8 cellular contexts compared by ENCODE assay signal in the genomic region with DNA sequence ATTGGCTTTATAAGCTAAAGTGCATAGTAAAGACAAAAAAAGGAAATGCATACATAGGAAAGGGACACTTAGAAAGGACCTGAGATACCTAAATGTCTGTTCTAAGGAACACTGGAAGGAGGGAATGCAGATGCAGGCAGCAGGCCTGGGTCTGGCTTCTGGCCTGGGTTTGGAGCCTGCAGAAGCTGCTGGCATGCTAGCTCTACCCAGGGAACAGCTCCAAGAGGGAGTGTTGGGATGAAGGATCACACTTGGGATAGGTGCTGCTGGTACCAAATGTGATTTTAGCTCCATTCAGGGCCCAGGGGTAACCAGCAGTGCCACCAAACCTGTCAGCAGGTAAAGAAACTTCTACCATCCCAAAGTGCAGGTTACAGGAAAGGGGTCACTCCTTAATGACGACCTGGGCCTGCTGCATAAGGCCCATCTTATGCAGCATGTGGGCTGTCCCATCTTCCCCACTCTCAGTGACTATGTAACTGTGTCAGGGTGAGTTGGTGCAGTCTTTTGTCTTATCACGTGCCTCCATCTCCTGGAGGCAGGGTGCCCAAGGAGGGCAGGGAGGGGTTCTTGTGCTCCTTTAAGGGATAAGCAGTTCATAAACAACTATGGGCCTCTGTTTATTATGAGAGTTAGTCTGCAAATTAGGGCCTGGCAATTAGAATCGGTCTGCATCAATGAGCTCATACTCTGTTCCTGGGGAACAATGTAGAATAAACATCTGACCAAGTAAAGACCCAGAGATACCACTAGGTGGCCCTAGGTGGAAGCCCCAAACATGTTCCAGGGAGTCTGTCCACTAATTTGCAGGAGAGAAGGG. TPM values are rescaled to one million over a fixed set of nuclear protein-coding genes. Genes with fewer than 3 reads are reported as not detected.
DNase-seq lines count a peak whose midpoint lies in the region; ATAC-seq, FAIRE-seq and TF ChIP-seq lines count a peak whose summit lies in the region.

No MANE protein-coding gene starts in this region.

- H3K79me2 ChIP-seq in hepatocyte: no peaks in the 10 kb centered on the region

- H3K36me3 Mint-ChIP-seq in CD8-positive, alpha-beta T cell: peaks cover 93% of the 10 kb centered on the region

- H3K27me3 ChIP-seq in CD8-positive, alpha-beta T cell (ENCODE audit: insufficient read depth, low read length): no peaks in the 10 kb centered on the region
- H3K27me3 ChIP-seq in hepatocyte: no peaks in the 10 kb centered on the region
- no peaks in the 10 kb centered on the region for H3K27me3 ChIP-seq in small intestine (ENCODE audit: control insufficient read depth in 2 of 2, insufficient read depth in 2 of 2, low read length in 2 of 2)

- WGBS in hepatocyte (ENCODE audit: low lambda C conversion rate, missing lambda C conversion rate): 65% methylated on average over 3 of the region's 3 CpGs
- WGBS in small intestine, 3 donors: 43 to 52% (median 44%) methylated on average over 3 of the region's 3 CpGs

- peak overlapping the region; percentile 55 for H3K27ac Mint-ChIP-seq in CD8-positive, alpha-beta T cell

- POLR2A ChIA-PET in CD8-positive, alpha-beta T cell (lab: Charles Lee): interaction anchor here (1.1 kb wide), 1 partner anchor 14 kb away, joined by 3 read pairs; no protein-coding TSS in a partner anchor

- peaks cover 8% of the 10 kb centered on the region for H3K4me1 Mint-ChIP-seq in CD8-positive, alpha-beta T cell (ENCODE audit: low read depth)

- H3K27ac ChIP-seq in CD8-positive, alpha-beta T cell (ENCODE audit: low read depth, low read length): no peak overlapping the region
- H3K27ac ChIP-seq in hepatocyte (no peak overlapping the region), small intestine (ENCODE audit: low read depth in 1 of 2, low read length in 1 of 2) (no peak overlapping the region)

- H3K27me3 Mint-ChIP-seq in CD8-positive, alpha-beta T cell (ENCODE audit: low read depth): no peaks in the 10 kb centered on the region

- H3K4me3 ChIP-seq in CD8-positive, alpha-beta T cell (ENCODE audit: low read depth, low read length): no peak overlapping the region
- H3K4me3 ChIP-seq in hepatocyte (no peak overlapping the region), small intestine (ENCODE audit: low read depth in 1 of 2, low read length in 2 of 2) (no peak overlapping the region)

- no peak for FAIRE-seq in small intestine (lab: Jason Lieb, UNC)

- no peaks in the 10 kb centered on the region for H3K9me3 Mint-ChIP-seq in CD8-positive, alpha-beta T cell

- peaks cover 58% of the 10 kb centered on the region for H3K36me3 ChIP-seq in CD8-positive, alpha-beta T cell (ENCODE audit: insufficient read depth, low read length)
- H3K36me3 ChIP-seq in hepatocyte (replicated peaks; ENCODE audit: insufficient read depth, low read depth) (peaks cover 6% of the 10 kb centered on the region), small intestine (ENCODE audit: control insufficient read depth in 2 of 2, insufficient read depth in 2 of 2, low read length in 2 of 2) (peaks cover 30 to 41% of the 10 kb centered on the region in 2 donors)

- ATAC-seq in CD8-positive, alpha-beta T cell: peak; percentile 82
- ATAC-seq in GM21367 (IDR thresholded peaks at IDR 0.05; ENCODE audit: unreplicated experiment) (no peak), HG02884 (IDR thresholded peaks at IDR 0.05; ENCODE audit: unreplicated experiment) (no peak)

- peak; percentile 61 for TF ChIP-seq CTCF in CD8-positive, alpha-beta T cell (IDR thresholded peaks at IDR 0.05)
- TF ChIP-seq CTCF in GM20000 (IDR thresholded peaks at IDR 0.05; ENCODE audit: extremely low read depth, missing control alignments) (peak; percentile 48), hepatocyte (IDR thresholded peaks at IDR 0.05; ENCODE audit: poor library complexity) (peak; percentile 61)

- H3K4me3 Mint-ChIP-seq in CD8-positive, alpha-beta T cell: no peak overlapping the region

- CTCF ChIA-PET in CD8-positive, alpha-beta T cell (lab: Charles Lee): interaction anchor here (0.6 to 3.2 kb wide), 10 partner anchors 8 to 78 kb away, joined by 3 to 17 read pairs (median 4); no protein-coding TSS in a partner anchor

- no peak overlapping the region for H3K4me2 ChIP-seq in hepatocyte

- H3K4me1 ChIP-seq in CD8-positive, alpha-beta T cell (ENCODE audit: insufficient read depth, low read length): no peaks in the 10 kb centered on the region
- H3K4me1 ChIP-seq in hepatocyte (ENCODE audit: insufficient read depth) (no peaks in the 10 kb centered on the region), small intestine (ENCODE audit: control insufficient read depth in 2 of 2, insufficient read depth in 1 of 2, low read depth in 1 of 2, low read length in 1 of 2) (no peaks in the 10 kb centered on the region)

- no peaks in the 10 kb centered on the region for H3K9me2 ChIP-seq in hepatocyte (replicated peaks; ENCODE audit: insufficient read depth)

- no peaks in the 10 kb centered on the region for H3K9me3 ChIP-seq in CD8-positive, alpha-beta T cell (ENCODE audit: low read length)
- H3K9me3 ChIP-seq in hepatocyte (ENCODE audit: low read depth) (no peaks in the 10 kb centered on the region), small intestine (ENCODE audit: control insufficient read depth, low read depth) (no peaks in the 10 kb centered on the region)

- peak in 1 of 7 experiments; percentile 17 for DNase-seq in CD8-positive, alpha-beta T cell
- DNase-seq in GM20000 (ENCODE audit: low spot score) (peak; percentile 62), NCI-H446 treated with DMSO at 0.1 percent for 48 hours (lab: John Stamatoyannopoulos, UW) (peak; percentile 4), amniotic stem cell (lab: John Stamatoyannopoulos, UW) (peak; percentile 4), hepatocyte (ENCODE audit: low spot score) (peak; percentile 55), small intestine (peak; percentile 46)

- intact Hi-C loops in CD8-positive, alpha-beta T cell (cut with DNase I, micrococcal nuclease): loop anchor here (1.0 to 10.0 kb wide), 4 partner anchors 33 to 259 kb away; a partner anchor contains a TSS

- H4K20me1 ChIP-seq in hepatocyte (ENCODE audit: insufficient read depth, poor library complexity, severe bottlenecking): no peaks in the 10 kb centered on the region

- H2AFZ ChIP-seq in hepatocyte: no peak overlapping the region

RNA-seq across cellular contexts. Expression of a gene that starts 26.9 kb away (rescaled TPM):
- 100 to 1,000 TPM; 129 to 141 TPM for total RNA-seq in CD8-positive, alpha-beta T cell
- 29.1 and 30.1 TPM in 2 replicates for total RNA-seq in hepatocyte
- polyA plus RNA-seq in hepatocyte (33.9 and 37.0 TPM in 2 replicates), small intestine (10 to 100 TPM; 32.0 to 36.6 (median 33.2) TPM)

RNA-seq across cellular contexts. Expression of a gene that starts 31.7 kb away (rescaled TPM):
- total RNA-seq in CD8-positive, alpha-beta T cell: 10 to 100 TPM; 53.8 to 55.0 TPM
- 13.0 and 13.9 TPM in 2 replicates for total RNA-seq in hepatocyte
- polyA plus RNA-seq in hepatocyte (10.0 and 10.2 TPM in 2 replicates), small intestine (10 to 100 TPM in 2 of 3 donors, 1 to 10 TPM in 1; 9.9 to 13.4 (median 11.9) TPM)

RNA-seq across cellular contexts. Expression of a gene that starts 58.0 kb away (rescaled TPM):
- total RNA-seq in CD8-positive, alpha-beta T cell: 10 to 100 TPM; 74.6 to 76.3 TPM
- total RNA-seq in hepatocyte: 79.2 and 84.5 TPM in 2 replicates
- polyA plus RNA-seq in hepatocyte: 64.7 and 72.9 TPM in 2 replicates
- polyA plus RNA-seq in small intestine: 10 to 100 TPM; 47.1 to 66.4 (median 64.3) TPM
